ENCODE assay signal across 24 cellular contexts in genomic region chrY:7723139-7723538, GRCh38.
"Had no signal": no experiment of that assay in that cellular context is flagged by ENCODE, and none has a peak within 500 bp of the region (broad histone marks: within the 10 kb centered on the region; RNA-seq: fewer than 3 reads in every experiment).

No MANE protein-coding gene starts in this region.

- ATAC-seq: activated CD4-positive, alpha-beta T cell treated with anti-CD3 and anti-CD28 coated beads for 36 hours; activated T-cell treated with anti-CD3 and anti-CD28 coated beads, Interleukin-2, amount 50 U/mL, for 72 hours; body of pancreas; Right ventricle myocardium inferior had no signal

- DNase-seq: activated CD4-positive, alpha-beta memory T cell treated with anti-CD3 and anti-CD28 coated beads, Interleukin-2, amount 10 ng/mL, durations not matched to agents 7 days and 5 days; activated CD4-positive, alpha-beta T cell treated with anti-CD3 and anti-CD28 coated beads for 36 hours; activated CD4-positive, alpha-beta T cell treated with anti-CD3 and anti-CD28 coated beads, Interleukin-2, amount 50 U/mL, for 1 hour; activated gamma-delta T cell treated with Interleukin-2 at 50 U/mL for 16 hours; activated T-cell treated with anti-CD3 and anti-CD28 coated beads for 4 hours; activated T-cell treated with anti-CD3 and anti-CD28 coated beads, Interleukin-2, amount 50 U/mL, for 72 hours; central memory CD4-positive, alpha-beta T cell; NCI-H1092 treated with DMSO at 0.1 percent for 48 hours; NCI-H1417 treated with DMSO at 0.1 percent for 48 hours; NCI-H1694; NCI-H2029; NCI-H2107; NCI-H345; NCI-H510A; NCI-H526 treated with DMSO at 0.1 percent for 48 hours; T-helper 1 cell had no signal

- H3K9me3 Mint-ChIP-seq: activated CD4-positive, alpha-beta memory T cell treated with anti-CD3 and anti-CD28 coated beads, Interleukin-2, amount 10 ng/mL, durations not matched to agents 7 days and 5 days; activated naive CD4-positive, alpha-beta T cell treated with anti-CD3 and anti-CD28 coated beads, Interleukin-2, amount 50 U/mL, for 24 hours; activated T-cell treated with anti-CD3 and anti-CD28 coated beads, Interleukin-2, amount 50 U/mL, for 72 hours; activated T-helper 2 cell treated with anti-CD3 and anti-CD28 coated beads, Interferon-gamma antibody, Interleukin-2, Interleukin-4, amounts not matched to agents 10 μg/mL and 5 μg/mL and 100 μg/mL, durations not matched to agents 14 hours and 24 hours and 36 hours had no signal

- H3K4me3 ChIP-seq: ascending aorta, body of pancreas, coronary artery, SK-N-MC had no signal

- H3K27me3 ChIP-seq: ascending aorta, body of pancreas had no signal

- H3K36me3 ChIP-seq: ascending aorta had no signal

- H3K4me1 Mint-ChIP-seq: activated CD4-positive, alpha-beta memory T cell treated with anti-CD3 and anti-CD28 coated beads, Interleukin-2, amount 10 ng/mL, durations not matched to agents 7 days and 5 days; activated naive CD4-positive, alpha-beta T cell treated with anti-CD3 and anti-CD28 coated beads, Interleukin-2, amount 50 U/mL, for 24 hours had no signal

- H3K4me3 Mint-ChIP-seq: activated CD4-positive, alpha-beta memory T cell treated with anti-CD3 and anti-CD28 coated beads, Interleukin-2, amount 10 ng/mL, durations not matched to agents 7 days and 5 days; activated CD4-positive, alpha-beta T cell treated with anti-CD3 and anti-CD28 coated beads for 36 hours; activated naive CD4-positive, alpha-beta T cell treated with anti-CD3 and anti-CD28 coated beads, Interleukin-2, amount 50 U/mL, for 24 hours; activated T-cell treated with anti-CD3 and anti-CD28 coated beads, Interleukin-2, amount 50 U/mL, for 72 hours had no signal

- H3K36me3 Mint-ChIP-seq: activated naive CD4-positive, alpha-beta T cell treated with anti-CD3 and anti-CD28 coated beads, Interleukin-2, amount 50 U/mL, for 24 hours had no signal

- H3K4me1 ChIP-seq: ascending aorta, body of pancreas had no signal

- H3K27me3 Mint-ChIP-seq: activated CD4-positive, alpha-beta memory T cell treated with anti-CD3 and anti-CD28 coated beads, Interleukin-2, amount 10 ng/mL, durations not matched to agents 7 days and 5 days; activated naive CD4-positive, alpha-beta T cell treated with anti-CD3 and anti-CD28 coated beads, Interleukin-2, amount 50 U/mL, for 24 hours had no signal

- H3K9me3 ChIP-seq: ascending aorta, body of pancreas had no signal

- H3K27ac Mint-ChIP-seq: activated CD4-positive, alpha-beta memory T cell treated with anti-CD3 and anti-CD28 coated beads, Interleukin-2, amount 10 ng/mL, durations not matched to agents 7 days and 5 days; activated CD4-positive, alpha-beta T cell treated with anti-CD3 and anti-CD28 coated beads for 36 hours; activated naive CD4-positive, alpha-beta T cell treated with anti-CD3 and anti-CD28 coated beads, Interleukin-2, amount 50 U/mL, for 24 hours; activated T-cell treated with anti-CD3 and anti-CD28 coated beads, Interleukin-2, amount 50 U/mL, for 72 hours; activated T-helper 2 cell treated with anti-CD3 and anti-CD28 coated beads, Interferon-gamma antibody, Interleukin-2, Interleukin-4, amounts not matched to agents 10 μg/mL and 5 μg/mL and 100 μg/mL, durations not matched to agents 14 hours and 24 hours and 36 hours had no signal

- H3K27ac ChIP-seq: ascending aorta, body of pancreas, coronary artery, SK-N-MC, VCaP had no signal
